Comparison of ENCODE assay signal across 7 cellular contexts in the genomic region with DNA sequence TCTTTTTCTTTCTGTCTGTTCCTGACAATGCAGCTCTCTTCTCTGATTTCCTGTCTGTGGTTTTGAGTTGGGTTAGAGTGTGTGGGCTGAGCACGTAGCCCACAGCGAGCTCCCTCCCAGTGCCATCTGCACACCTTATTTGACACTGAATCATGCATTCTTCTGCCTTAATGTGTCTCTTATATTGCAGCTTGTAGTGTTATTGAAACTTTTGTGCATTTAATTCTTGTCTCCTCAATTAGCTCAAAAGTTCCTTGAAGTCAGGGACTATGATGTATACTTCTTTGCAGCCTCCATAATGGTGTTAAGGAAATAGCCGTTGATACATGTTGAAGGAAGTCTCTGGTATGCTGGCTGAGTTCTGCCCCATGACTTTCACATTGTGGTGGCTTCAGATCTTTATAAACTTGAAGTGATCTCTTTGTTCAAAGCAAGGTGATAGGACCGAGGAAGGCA.
DNase-seq lines count a peak whose midpoint lies in the region; ATAC-seq and TF ChIP-seq lines count a peak whose summit lies in the region.

No MANE protein-coding gene starts in this region.

- H3F3A ChIP-seq in smooth muscle cell (ENCODE audit: low read depth), result no peaks in the 10 kb centered on the region

- DNase-seq in activated CD4-positive, alpha-beta T cell treated with anti-CD3 and anti-CD28 coated beads, Interleukin-2, amount 10 ng/mL, durations not matched to agents 7 days and 5 days, result peak; percentile 64
- DNase-seq in smooth muscle cell (lab: John Stamatoyannopoulos, UW; ENCODE audit: unreplicated experiment), result no peak
- DNase-seq in cerebellar cortex (ENCODE audit: low spot score), result no peak
- no peak for DNase-seq in NCI-H774 (lab: John Stamatoyannopoulos, UW)

- peaks cover 25% of the 10 kb centered on the region for H3K9me3 Mint-ChIP-seq in activated CD4-positive, alpha-beta T cell treated with anti-CD3 and anti-CD28 coated beads, Interleukin-2, amount 10 ng/mL, durations not matched to agents 7 days and 5 days

- H3K4me3 ChIP-seq in smooth muscle cell (no peak overlapping the region), gastroesophageal sphincter (no peak overlapping the region)

- POLR2A ChIA-PET in activated CD4-positive, alpha-beta T cell treated with anti-CD3 and anti-CD28 coated beads, Interleukin-2, amount 10 ng/mL, durations not matched to agents 7 days and 5 days (lab: Charles Lee), result interaction anchor here (0.7 kb wide), 1 partner anchor 773 kb away, joined by 4 read pairs; no protein-coding TSS in a partner anchor

- no peak overlapping the region for H3K27ac ChIP-seq in smooth muscle cell (ENCODE audit: low read depth)
- H3K27ac ChIP-seq in gastroesophageal sphincter, result no peak overlapping the region

- H2AFZ ChIP-seq in smooth muscle cell (ENCODE audit: low read depth), result no peak overlapping the region

- H3K9me3 ChIP-seq in smooth muscle cell (replicated peaks; ENCODE audit: low read depth) (no peaks in the 10 kb centered on the region), gastroesophageal sphincter (peaks cover 0 to under 1% (median 0%) of the 10 kb centered on the region in 3 donors)

- CTCF ChIA-PET in activated CD4-positive, alpha-beta T cell treated with anti-CD3 and anti-CD28 coated beads, Interleukin-2, amount 10 ng/mL, durations not matched to agents 7 days and 5 days (lab: Charles Lee), result interaction anchor here (1.0 to 1.4 kb wide), 3 partner anchors 14 to 82 kb away, joined by 3 read pairs; no protein-coding TSS in a partner anchor

- H3K27me3 ChIP-seq in smooth muscle cell (ENCODE audit: low read depth) (no peaks in the 10 kb centered on the region), gastroesophageal sphincter (no peaks in the 10 kb centered on the region)

- peak; percentile 82 for ATAC-seq in GM19351 (IDR thresholded peaks at IDR 0.05; ENCODE audit: unreplicated experiment)
- peak; percentile 67 for ATAC-seq in HG03095 (IDR thresholded peaks at IDR 0.05; ENCODE audit: unreplicated experiment)
- no peak for ATAC-seq in gastroesophageal sphincter

- H3K4me1 Mint-ChIP-seq in activated CD4-positive, alpha-beta T cell treated with anti-CD3 and anti-CD28 coated beads, Interleukin-2, amount 10 ng/mL, durations not matched to agents 7 days and 5 days, result peaks cover 54% of the 10 kb centered on the region

- TF ChIP-seq POLR2A in gastroesophageal sphincter (IDR thresholded peaks at IDR 0.05), result no peak

- H3K36me3 ChIP-seq in smooth muscle cell (ENCODE audit: low read depth) (no peaks in the 10 kb centered on the region), gastroesophageal sphincter (no peaks in the 10 kb centered on the region)

- H3K4me1 ChIP-seq in smooth muscle cell (ENCODE audit: low read depth) (no peaks in the 10 kb centered on the region), gastroesophageal sphincter (peaks cover 0 to 27% (median 0%) of the 10 kb centered on the region in 3 donors)

- WGBS in smooth muscle cell (ENCODE audit: low lambda C conversion rate), result 55% methylated on average over 4 of the region's 4 CpGs
- 60 to 77% methylated on average over 3 to 4 of the region's 4 CpGs for WGBS in gastroesophageal sphincter (ENCODE audit: low coverage in 1 of 2), 2 donors

- no peaks in the 10 kb centered on the region for H3K27me3 Mint-ChIP-seq in activated CD4-positive, alpha-beta T cell treated with anti-CD3 and anti-CD28 coated beads, Interleukin-2, amount 10 ng/mL, durations not matched to agents 7 days and 5 days

- no peaks in the 10 kb centered on the region for H4K20me1 ChIP-seq in smooth muscle cell (ENCODE audit: low read depth)

- TF ChIP-seq CTCF in smooth muscle cell (IDR thresholded peaks at IDR 0.05; ENCODE audit: borderline replicate concordance, insufficient read depth, poor library complexity, severe bottlenecking) (no peak), gastroesophageal sphincter (IDR thresholded peaks at IDR 0.05) (no peak)

- TF ChIP-seq EP300 in gastroesophageal sphincter (IDR thresholded peaks at IDR 0.05), result no peak

- peaks cover 25% of the 10 kb centered on the region for H3K36me3 Mint-ChIP-seq in activated CD4-positive, alpha-beta T cell treated with anti-CD3 and anti-CD28 coated beads, Interleukin-2, amount 10 ng/mL, durations not matched to agents 7 days and 5 days (ENCODE audit: low read depth)

- H3K79me2 ChIP-seq in smooth muscle cell (ENCODE audit: low read depth), result no peaks in the 10 kb centered on the region

- peak overlapping the region; percentile 1 for H3K4me2 ChIP-seq in smooth muscle cell

- no peak overlapping the region for H3K9ac ChIP-seq in smooth muscle cell (ENCODE audit: low read depth)

- peak overlapping the region; percentile 53 for H3K4me3 Mint-ChIP-seq in activated CD4-positive, alpha-beta T cell treated with anti-CD3 and anti-CD28 coated beads, Interleukin-2, amount 10 ng/mL, durations not matched to agents 7 days and 5 days

- peak overlapping the region; percentile 90 for H3K27ac Mint-ChIP-seq in activated CD4-positive, alpha-beta T cell treated with anti-CD3 and anti-CD28 coated beads, Interleukin-2, amount 10 ng/mL, durations not matched to agents 7 days and 5 days
